In the genomic region with DNA sequence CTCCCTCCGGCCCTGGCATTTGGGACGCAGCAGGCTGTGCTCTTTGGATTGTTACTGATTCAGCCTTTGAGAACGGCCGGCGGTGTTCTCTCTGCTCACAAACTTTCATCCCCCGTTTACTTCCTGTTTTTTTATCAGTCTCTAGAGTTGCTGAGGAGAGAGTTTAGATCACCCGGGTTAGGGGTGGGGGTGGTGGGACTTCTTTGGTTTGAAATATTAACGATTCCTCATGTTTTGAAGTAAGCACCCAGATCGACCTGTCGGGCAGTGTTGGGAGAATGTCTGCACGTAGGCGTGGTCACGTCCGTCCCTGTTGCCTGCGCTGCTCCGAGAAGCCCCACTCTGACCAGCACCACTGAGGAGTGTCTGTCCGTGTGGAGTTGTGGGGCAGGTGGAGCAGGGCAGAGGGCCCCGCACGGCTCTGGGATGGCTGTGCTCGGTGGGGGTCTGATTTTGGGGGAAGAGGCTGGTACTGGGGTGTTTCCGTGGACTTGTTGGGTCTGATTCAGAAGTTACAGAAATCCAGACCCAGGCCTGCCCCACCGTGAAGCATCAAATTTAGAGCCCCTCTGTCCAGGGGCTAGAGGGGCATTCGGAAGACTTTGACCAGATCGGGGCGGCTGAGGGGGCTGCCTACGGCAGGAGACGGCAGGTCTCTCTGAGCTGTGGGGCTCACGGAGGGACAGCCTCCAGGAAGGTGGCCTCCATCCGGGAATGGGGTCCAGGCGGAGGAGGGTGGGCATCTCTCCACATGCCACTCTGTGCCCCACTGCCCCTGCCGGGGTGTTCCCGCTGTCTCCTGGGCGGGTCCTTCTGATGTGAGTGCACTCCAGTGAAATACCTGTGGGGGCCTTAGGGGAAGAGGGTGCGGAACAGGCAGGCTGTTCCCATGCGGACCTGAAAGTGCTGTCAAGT, we compare ENCODE assay signal across 9 cellular contexts. TPM values are rescaled to one million over a fixed set of nuclear protein-coding genes. Genes with fewer than 3 reads are reported as not detected.
A peak's percentile ranks its signal among the peaks of the same experiment; 100 is the strongest.
DNase-seq lines count a peak whose midpoint lies in the region; ATAC-seq lines count a peak whose summit lies in the region.
"Had no signal": no experiment of that assay in that cellular context is flagged by ENCODE, and none has a peak within 500 bp of the region (broad histone marks: within the 10 kb centered on the region; RNA-seq: fewer than 3 reads in every experiment).

No MANE protein-coding gene starts in this region.

- no peak for DNase-seq in stimulated activated naive CD8-positive, alpha-beta T cell treated with anti-CD3 and anti-CD28 coated beads, Interleukin-15, Interleukin-2, amounts not matched to agents 100 U/mL and 50 U/mL, for 24 hours
- DNase-seq in activated T-cell treated with anti-CD3 and anti-CD28 coated beads, Interleukin-2, amount 50 U/mL, for 4 hours, result no peak
- DNase-seq in memory B cell (ENCODE audit: low spot score in 2 of 2) (no peak), C1 segment of cervical spinal cord (lab: John Stamatoyannopoulos, UW) (no peak), cerebellar nuclear complex (lab: John Stamatoyannopoulos, UW) (no peak)
- DNase-seq: NCI-H146 had no signal

- H3K9me3 Mint-ChIP-seq in stimulated activated naive CD8-positive, alpha-beta T cell treated with anti-CD3 and anti-CD28 coated beads, Interleukin-15, Interleukin-2, amounts not matched to agents 100 ng/mL and 50 ng/mL, for 24 hours, result no peaks in the 10 kb centered on the region
- no peaks in the 10 kb centered on the region for H3K9me3 Mint-ChIP-seq in activated T-cell treated with anti-CD3 and anti-CD28 coated beads, Interleukin-2, amount 50 U/mL, for 4 hours
- no peaks in the 10 kb centered on the region for H3K9me3 Mint-ChIP-seq in memory B cell

- peaks cover 89% of the 10 kb centered on the region for H3K4me1 Mint-ChIP-seq in stimulated activated naive CD8-positive, alpha-beta T cell treated with anti-CD3 and anti-CD28 coated beads, Interleukin-15, Interleukin-2, amounts not matched to agents 100 ng/mL and 50 ng/mL, for 24 hours (ENCODE audit: low read depth)
- H3K4me1 Mint-ChIP-seq in activated T-cell treated with anti-CD3 and anti-CD28 coated beads, Interleukin-2, amount 50 U/mL, for 4 hours (ENCODE audit: low read depth), result peaks cover 76% of the 10 kb centered on the region
- H3K4me1 Mint-ChIP-seq in memory B cell, result peaks cover 65% of the 10 kb centered on the region

- peaks cover 5% of the 10 kb centered on the region for H3K36me3 Mint-ChIP-seq in stimulated activated naive CD8-positive, alpha-beta T cell treated with anti-CD3 and anti-CD28 coated beads, Interleukin-15, Interleukin-2, amounts not matched to agents 100 ng/mL and 50 ng/mL, for 24 hours (ENCODE audit: low read depth)
- peaks cover 3% of the 10 kb centered on the region for H3K36me3 Mint-ChIP-seq in activated T-cell treated with anti-CD3 and anti-CD28 coated beads, Interleukin-2, amount 50 U/mL, for 4 hours (ENCODE audit: insufficient read depth)
- H3K36me3 Mint-ChIP-seq in memory B cell, result peaks cover 6% of the 10 kb centered on the region

- peak overlapping the region; percentile 51 for H3K27ac Mint-ChIP-seq in stimulated activated naive CD8-positive, alpha-beta T cell treated with anti-CD3 and anti-CD28 coated beads, Interleukin-15, Interleukin-2, amounts not matched to agents 100 ng/mL and 50 ng/mL, for 24 hours
- no peak overlapping the region for H3K27ac Mint-ChIP-seq in memory B cell

- ATAC-seq in stimulated activated naive CD8-positive, alpha-beta T cell treated with anti-CD3 and anti-CD28 coated beads, Interleukin-15, Interleukin-2, amounts not matched to agents 100 U/mL and 50 U/mL, for 24 hours, result no peak
- ATAC-seq in activated T-cell treated with anti-CD3 and anti-CD28 coated beads, Interleukin-2, amount 50 U/mL, for 4 hours, result peak; percentile 16 to 29
- ATAC-seq in memory B cell (ENCODE audit: low read depth), result peak; percentile 16
- ATAC-seq in GM21786 (IDR thresholded peaks at IDR 0.05; ENCODE audit: unreplicated experiment), result no peak
- ATAC-seq in HG02610 (IDR thresholded peaks at IDR 0.05; ENCODE audit: unreplicated experiment), result no peak

- peak overlapping the region; percentile 68 for H3K4me3 Mint-ChIP-seq in stimulated activated naive CD8-positive, alpha-beta T cell treated with anti-CD3 and anti-CD28 coated beads, Interleukin-15, Interleukin-2, amounts not matched to agents 100 ng/mL and 50 ng/mL, for 24 hours
- peak overlapping the region; percentile 80 for H3K4me3 Mint-ChIP-seq in activated T-cell treated with anti-CD3 and anti-CD28 coated beads, Interleukin-2, amount 50 U/mL, for 4 hours
- peak overlapping the region; percentile 94 for H3K4me3 Mint-ChIP-seq in memory B cell

- no peaks in the 10 kb centered on the region for H3K27me3 Mint-ChIP-seq in stimulated activated naive CD8-positive, alpha-beta T cell treated with anti-CD3 and anti-CD28 coated beads, Interleukin-15, Interleukin-2, amounts not matched to agents 100 ng/mL and 50 ng/mL, for 24 hours
- no peaks in the 10 kb centered on the region for H3K27me3 Mint-ChIP-seq in activated T-cell treated with anti-CD3 and anti-CD28 coated beads, Interleukin-2, amount 50 U/mL, for 4 hours (ENCODE audit: low read depth)
- H3K27me3 Mint-ChIP-seq in memory B cell, result no peaks in the 10 kb centered on the region

RNA-seq across cellular contexts. Expression of a gene that starts 7.4 kb away (rescaled TPM):
- 1 to 10 TPM; 5.8 to 8.8 (median 6.9) TPM for total RNA-seq in activated T-cell treated with anti-CD3 and anti-CD28 coated beads, Interleukin-2, amount 50 U/mL, for 4 hours

Comparison
In these comparisons a context has a peak if more than half of its experiments do, and no peak if none do; other contexts are left out.
1. ATAC-seq: peak in activated T-cell treated with anti-CD3 and anti-CD28 coated beads, Interleukin-2, amount 50 U/mL, for 4 hours (2 of 2) and memory B cell (single experiment); none in stimulated activated naive CD8-positive, alpha-beta T cell treated with anti-CD3 and anti-CD28 coated beads, Interleukin-15, Interleukin-2, amounts not matched to agents 100 U/mL and 50 U/mL, for 24 hours (single experiment), GM21786 (single experiment) and HG02610 (single experiment).
2. Peak in every context shown above with its lines, with median percentiles within 50 percentile points of each other: H3K4me3 Mint-ChIP-seq.